9 cellular contexts compared by ENCODE assay signal in genomic region chr17:47949951-47950350, GRCh38. TPM values are rescaled to one million over a fixed set of nuclear protein-coding genes. Genes with fewer than 3 reads are reported as not detected.
DNase-seq lines count a peak whose midpoint lies in the region; ATAC-seq and TF ChIP-seq lines count a peak whose summit lies in the region.
"Had no signal": no experiment of that assay in that cellular context is flagged by ENCODE, and none has a peak within 500 bp of the region (broad histone marks: within the 10 kb centered on the region; RNA-seq: fewer than 3 reads in every experiment).

No MANE protein-coding gene starts in this region.

- H4K20me1 ChIP-seq in SK-N-SH (ENCODE audit: insufficient read depth): no peaks in the 10 kb centered on the region
- H4K20me1 ChIP-seq in fibroblast of lung (ENCODE audit: control insufficient read depth, extremely low read depth, insufficient read depth, low read length): no peaks in the 10 kb centered on the region

- peak overlapping the region; percentile 74; the same call in 1 of the 2 replicates for H3K4me2 ChIP-seq in SK-N-SH
- H3K4me2 ChIP-seq in fibroblast of lung (ENCODE audit: extremely low read depth, insufficient read depth, low read length): no peak overlapping the region

- H3K27me3 ChIP-seq in SK-N-SH (ENCODE audit: insufficient read depth): no peaks in the 10 kb centered on the region
- H3K27me3 ChIP-seq in fibroblast of lung (ENCODE audit: control insufficient read depth, insufficient read depth, low read length): no peaks in the 10 kb centered on the region
- no peaks in the 10 kb centered on the region for H3K27me3 ChIP-seq in spleen (replicated peaks in 1 of 7)
- no peaks in the 10 kb centered on the region for H3K27me3 ChIP-seq in gastrocnemius medialis

- H3K4me1 ChIP-seq in SK-N-SH (ENCODE audit: control insufficient read depth in 1 of 2, insufficient read depth in 2 of 2, low read depth in 1 of 2, low read length in 1 of 2): peaks cover 4 to 11% of the 10 kb centered on the region in 2 experiments; a peak in 3 of 4 replicates
- peaks cover 7% of the 10 kb centered on the region for H3K4me1 ChIP-seq in fibroblast of lung (ENCODE audit: control insufficient read depth, extremely low read depth, insufficient read depth, low read length)
- H3K4me1 ChIP-seq in spleen: peaks cover 9 to 44% (median 30%) of the 10 kb centered on the region in 6 donors
- H3K4me1 ChIP-seq in gastrocnemius medialis: peaks cover 25 to 28% of the 10 kb centered on the region in 2 donors

- peaks cover 9% of the 10 kb centered on the region for H3F3A ChIP-seq in SK-N-SH (replicated peaks; ENCODE audit: insufficient read depth)

- TF ChIP-seq CTCF in SK-N-SH (IDR thresholded peaks at IDR 0.05): no peak
- no peak for TF ChIP-seq CTCF in fibroblast of lung (conservative IDR thresholded peaks at IDR 0.05 in 1 of 2, IDR thresholded peaks at IDR 0.05 in 1 of 2; ENCODE audit: low read depth in 1 of 2, low read length in 2 of 2)
- no peak for TF ChIP-seq CTCF in spleen (IDR thresholded peaks at IDR 0.05 in 8 of 11, conservative IDR thresholded peaks at IDR 0.05 in 3 of 11)
- TF ChIP-seq CTCF in gastrocnemius medialis (IDR thresholded peaks at IDR 0.05 in 4 of 5, conservative IDR thresholded peaks at IDR 0.05 in 1 of 5): no peak

- DNase-seq in SK-N-SH: no peak
- DNase-seq in NCI-H2029 treated with DMSO at 0.1 percent for 48 hours (lab: John Stamatoyannopoulos, UW): peak; percentile 10
- DNase-seq in fibroblast of lung (ENCODE audit: low read depth in 2 of 2): no peak
- no peak for DNase-seq in spleen
- no peak for DNase-seq in gastrocnemius medialis
- no peak for DNase-seq in SW 1271 (lab: John Stamatoyannopoulos, UW)
- no peak for DNase-seq in NCI-H748 treated with DMSO at 0.1 percent for 48 hours (lab: John Stamatoyannopoulos, UW)

- TF ChIP-seq EP300 in SK-N-SH (IDR thresholded peaks at IDR 0.05; ENCODE audit: borderline replicate concordance in 1 of 2, low read depth in 1 of 2, low read length in 1 of 2): no peak

- H3K9me3 ChIP-seq in SK-N-SH (no peaks in the 10 kb centered on the region), fibroblast of lung (ENCODE audit: control insufficient read depth, insufficient read depth, low read depth, low read length) (no peaks in the 10 kb centered on the region), spleen (no peaks in the 10 kb centered on the region), gastrocnemius medialis (no peaks in the 10 kb centered on the region)

- no peak for TF ChIP-seq RAD21 in SK-N-SH (IDR thresholded peaks at IDR 0.05; ENCODE audit: low read length)

- ATAC-seq in SK-N-SH treated with all-trans-retinoic acid at 6 μM for 48 hours (no peak), gastrocnemius medialis (no peak)

- H2AFZ ChIP-seq in SK-N-SH (ENCODE audit: low read depth) (peak overlapping the region; percentile 92), fibroblast of lung (ENCODE audit: low read length) (peak overlapping the region; percentile 91)

- CTCF ChIA-PET in SK-N-SH (lab: Yijun Ruan, JAX): interaction anchor here (0.6 to 41.6 kb wide), 31 partner anchors 6 to 608 kb away, joined by 3 to 1216 read pairs (median 5); partner anchors contain the start of genes CDK5RAP3, NFE2L1, PNPO and PRR15L

- peaks cover 3 to 29% of the 10 kb centered on the region in 2 experiments for H3K36me3 ChIP-seq in SK-N-SH (replicated peaks in 1 of 2; ENCODE audit: control insufficient read depth in 1 of 2, insufficient read depth in 2 of 2, low read length in 1 of 2)
- peaks cover 6% of the 10 kb centered on the region for H3K36me3 ChIP-seq in fibroblast of lung (ENCODE audit: control insufficient read depth, insufficient read depth, low read length)
- peaks cover 0 to 38% (median 12%) of the 10 kb centered on the region in 6 donors for H3K36me3 ChIP-seq in spleen
- peaks cover 0 to 6% of the 10 kb centered on the region in 2 donors for H3K36me3 ChIP-seq in gastrocnemius medialis

- no peak overlapping the region; the same call in 1 of the 2 replicates for H3K9ac ChIP-seq in SK-N-SH
- no peak overlapping the region for H3K9ac ChIP-seq in fibroblast of lung (ENCODE audit: insufficient read depth, low read length)

- H3K79me2 ChIP-seq in SK-N-SH (ENCODE audit: insufficient read depth) (no peaks in the 10 kb centered on the region), fibroblast of lung (ENCODE audit: control insufficient read depth, insufficient read depth, low read length) (no peaks in the 10 kb centered on the region)

- no peak for TF ChIP-seq POLR2A in spleen (IDR thresholded peaks at IDR 0.05)
- no peak for TF ChIP-seq POLR2A in gastrocnemius medialis (IDR thresholded peaks at IDR 0.05)

- 93% methylated on average over 3 of the region's 3 CpGs for WGBS in SK-N-SH (ENCODE audit: low lambda C conversion rate)
- WGBS in spleen, 5 donors: 29 to 51% (median 35%) methylated on average over 3 of the region's 3 CpGs

- H3K4me3 ChIP-seq in SK-N-SH (ENCODE audit: low read depth in 2 of 2, low read length in 1 of 2): peak overlapping the region in 1 of 2 experiments; percentile 28; a peak in 1 of 4 replicates
- H3K4me3 ChIP-seq in fibroblast of lung (replicated peaks in 1 of 4; ENCODE audit: control extremely low read depth in 1 of 4, insufficient read depth in 1 of 4, low read depth in 3 of 4, low read length in 4 of 4): no peak overlapping the region
- H3K4me3 ChIP-seq in spleen: peak overlapping the region in 1 of 8 donors; percentile 61
- H3K4me3 ChIP-seq in gastrocnemius medialis: no peak overlapping the region

- in situ Hi-C loops in gastrocnemius medialis (cut with MboI; ENCODE audit: low sequenced_read_pairs in 4 of 4): loop anchor here in 2 of 4 donors (10.0 kb wide), 2 partner anchors 55 to 105 kb away; partner anchors contain the start of genes SCRN2 (in 1 of the 2) and SP2 (in 1 of the 2)

- intact Hi-C loops in spleen (cut with DNase I; ENCODE audit: low total_unique reads) (no loop called here), gastrocnemius medialis (cut with DNase I; ENCODE audit: low total_unique reads) (loop anchor here (1.0 to 10.0 kb wide), 3 partner anchors 20 to 105 kb away; partner anchors contain the start of gene SCRN2)

- peak overlapping the region in 1 of 2 experiments; percentile 75; a peak in 2 of 4 replicates for H3K27ac ChIP-seq in SK-N-SH (ENCODE audit: low read depth in 2 of 2, low read length in 1 of 2)
- H3K27ac ChIP-seq in fibroblast of lung (ENCODE audit: insufficient read depth, low read length): peak overlapping the region; percentile 39
- peak overlapping the region in 6 of 8 donors; percentile 56 to 82 (median 71) for H3K27ac ChIP-seq in spleen
- H3K27ac ChIP-seq in gastrocnemius medialis: peak overlapping the region in 2 of 4 donors; percentile 77

- POLR2A ChIA-PET in SK-N-SH (lab: Yijun Ruan, JAX): interaction anchor here (0.5 to 2.1 kb wide), 6 partner anchors 9 to 167 kb away, joined by 3 to 11 read pairs (median 5); partner anchors contain the start of genes CDK5RAP3 and PNPO

- no peaks in the 10 kb centered on the region for H3K9me2 ChIP-seq in SK-N-SH

TF ChIP-seq in SK-N-SH treated with all-trans-retinoic acid at 6 μM for 48 hours, 23 proteins besides CTCF, POLR2A, EP300 and RAD21:
- TF ChIP-seq TOX (CRISPR knock-in tag; IDR thresholded peaks at IDR 0.05; ENCODE audit: borderline replicate concordance) (no peak), BACH2 (CRISPR knock-in tag; IDR thresholded peaks at IDR 0.05; ENCODE audit: borderline replicate concordance) (no peak)
TF ChIP-seq in SK-N-SH treated with all-trans-retinoic acid at 6 μM for 48 hours: peak in this region for 0.

RNA-seq across cellular contexts. Expression of gene PRR15L, which starts 7.7 kb away (rescaled TPM):
- polyA plus RNA-seq in SK-N-SH (2012; rRNA removed) (not detected in 2 replicates), fibroblast of lung (not detected in 2 replicates), spleen (under 1 TPM in 1 of 3 donors, not detected in 2; 0.16 TPM)
- not detected in 2 replicates for polyA plus RNA-seq in SK-N-SH (2012; cell fraction: cytosol; rRNA removed)
- not detected in 2 replicates for polyA plus RNA-seq in SK-N-SH (2012; cell fraction: nucleus; rRNA removed)
- total RNA-seq in fibroblast of lung (not detected in 2 replicates), spleen (not detected), gastrocnemius medialis (under 1 TPM in 1 of 4 donors, not detected in 3; 0.87 TPM)
- 0.07 TPM in 1 of 2 replicates, not detected in the other for polyA plus RNA-seq in fibroblast of lung (2012)
- polyA minus RNA-seq in fibroblast of lung (ENCODE audit: low replicate concordance): not detected in 2 replicates
- total RNA-seq: chondrocyte had no signal

RNA-seq across cellular contexts. Expression of gene PNPO, which starts 8.6 kb away (rescaled TPM):
- polyA plus RNA-seq in SK-N-SH (2012; rRNA removed): 26.1 and 33.8 TPM in 2 replicates
- polyA plus RNA-seq in SK-N-SH (2012; cell fraction: cytosol; rRNA removed): 27.2 and 30.9 TPM in 2 replicates
- 21.6 and 23.6 TPM in 2 replicates for polyA plus RNA-seq in SK-N-SH (2012; cell fraction: nucleus; rRNA removed)
- 16.2 and 26.6 TPM in 2 replicates for total RNA-seq in fibroblast of lung
- polyA plus RNA-seq in fibroblast of lung: 25.7 and 38.6 TPM in 2 replicates
- 10.3 and 18.9 TPM in 2 replicates for polyA plus RNA-seq in fibroblast of lung (2012)
- polyA minus RNA-seq in fibroblast of lung (ENCODE audit: low replicate concordance): 28.6 and 55.1 TPM in 2 replicates
- 10 to 100 TPM; 23.6 to 28.9 (median 28.1) TPM for total RNA-seq in spleen
- 10 to 100 TPM in 1 of 3 donors, 1 to 10 TPM in 2; 6.1 to 13.0 (median 8.5) TPM for polyA plus RNA-seq in spleen
- 10 to 100 TPM; 27.9 to 64.0 (median 41.5) TPM for total RNA-seq in gastrocnemius medialis

RNA-seq across cellular contexts. Expression of gene CDK5RAP3, which starts 21.0 kb away (rescaled TPM):
- 208 and 288 TPM in 2 replicates for polyA plus RNA-seq in SK-N-SH (2012; rRNA removed)
- 77.8 and 94.7 TPM in 2 replicates for polyA plus RNA-seq in SK-N-SH (2012; cell fraction: cytosol; rRNA removed)
- 1,862 and 2,736 TPM in 2 replicates for polyA plus RNA-seq in SK-N-SH (2012; cell fraction: nucleus; rRNA removed)
- 72.2 and 118 TPM in 2 replicates for total RNA-seq in fibroblast of lung
- polyA plus RNA-seq in fibroblast of lung: 57.1 and 58.1 TPM in 2 replicates
- 76.4 and 78.4 TPM in 2 replicates for polyA plus RNA-seq in fibroblast of lung (2012)
- polyA minus RNA-seq in fibroblast of lung (ENCODE audit: low replicate concordance): 22.1 and 73.3 TPM in 2 replicates
- total RNA-seq in spleen: 100 to 1,000 TPM; 216 to 380 (median 235) TPM
- 1,000 to 10,000 TPM in 1 of 3 donors, 100 to 1,000 TPM in 2; 328 to 1,020 (median 665) TPM for polyA plus RNA-seq in spleen
- 10 to 100 TPM; 14.2 to 35.9 (median 27.8) TPM for total RNA-seq in gastrocnemius medialis

RNA-seq across cellular contexts. Expression of gene SP2, which starts 53.9 kb away (rescaled TPM):
- 8.8 and 16.7 TPM in 2 replicates for polyA plus RNA-seq in SK-N-SH (2012; rRNA removed)
- 9.3 and 14.3 TPM in 2 replicates for polyA plus RNA-seq in SK-N-SH (2012; cell fraction: cytosol; rRNA removed)
- 28.1 and 28.5 TPM in 2 replicates for polyA plus RNA-seq in SK-N-SH (2012; cell fraction: nucleus; rRNA removed)
- 0.26 and 1.5 TPM in 2 replicates for total RNA-seq in fibroblast of lung
- 2.6 and 5.3 TPM in 2 replicates for polyA plus RNA-seq in fibroblast of lung
- polyA plus RNA-seq in fibroblast of lung (2012): 10.3 and 14.4 TPM in 2 replicates
- 10.4 and 31.4 TPM in 2 replicates for polyA minus RNA-seq in fibroblast of lung (ENCODE audit: low replicate concordance)
- 10 to 100 TPM; 11.9 to 22.6 (median 18.2) TPM for total RNA-seq in spleen
- 10 to 100 TPM in 1 of 3 donors, 1 to 10 TPM in 2; 4.5 to 10.7 (median 5.5) TPM for polyA plus RNA-seq in spleen
- 10 to 100 TPM in 1 of 4 donors, 1 to 10 TPM in 3; 5.5 to 28.6 (median 7.0) TPM for total RNA-seq in gastrocnemius medialis
